In the genomic region with DNA sequence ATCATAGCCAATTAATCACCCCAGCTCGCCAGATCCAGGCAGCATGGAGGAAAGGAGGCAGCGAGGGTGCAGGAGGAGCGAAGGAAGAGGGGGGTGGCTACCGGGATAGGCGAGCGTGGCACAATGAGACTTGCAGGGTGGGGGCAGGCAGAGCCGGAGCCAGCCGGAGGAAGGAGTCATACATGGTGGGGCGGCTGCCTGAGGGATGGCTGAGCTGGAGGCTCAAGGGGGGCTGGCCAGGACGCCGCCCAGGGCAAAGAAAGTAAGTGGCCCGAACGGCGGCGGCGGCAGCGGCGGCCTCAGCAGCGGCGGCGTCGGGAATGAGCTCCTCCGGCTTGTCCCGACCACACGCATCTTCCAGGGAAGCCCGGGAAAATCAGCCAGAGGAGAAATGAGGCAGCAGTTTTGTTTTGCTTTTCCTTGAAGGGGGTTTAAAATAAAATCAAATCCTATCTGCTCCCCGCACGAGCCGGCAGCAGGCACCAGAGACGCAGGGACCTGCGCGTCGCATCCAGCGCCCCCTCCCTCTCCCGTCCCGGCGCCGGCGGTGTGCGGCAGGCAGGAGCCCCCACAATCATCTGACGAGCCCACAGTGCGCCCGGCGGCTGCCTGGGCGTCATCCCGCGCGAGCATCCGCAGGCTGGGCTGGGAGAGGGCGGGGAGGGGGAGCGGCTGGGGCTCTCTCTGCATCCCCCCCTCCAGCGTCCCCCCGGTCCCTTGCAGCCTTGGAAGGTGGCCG, we compare ENCODE assay signal across 11 cellular contexts.
A peak's percentile ranks its signal among the peaks of the same experiment; 100 is the strongest.
DNase-seq lines count a peak whose midpoint lies in the region; ATAC-seq and TF ChIP-seq lines count a peak whose summit lies in the region.
"Had no signal": no experiment of that assay in that cellular context is flagged by ENCODE, and none has a peak within 500 bp of the region (broad histone marks: within the 10 kb centered on the region; RNA-seq: fewer than 3 reads in every experiment).

No MANE protein-coding gene starts in this region.

- CTCF ChIA-PET in activated naive CD4-positive, alpha-beta T cell treated with anti-CD3 and anti-CD28 coated beads for 36 hours (lab: Charles Lee), result no interaction called here
- CTCF ChIA-PET in activated naive CD4-positive, alpha-beta T cell treated with anti-CD3 and anti-CD28 coated beads, Interleukin-2, amount 10 ng/mL, durations not matched to agents 7 days and 5 days (lab: Charles Lee), result no interaction called here

- no peaks in the 10 kb centered on the region for H3K9me3 Mint-ChIP-seq in activated naive CD4-positive, alpha-beta T cell treated with anti-CD3 and anti-CD28 coated beads for 36 hours
- H3K9me3 Mint-ChIP-seq in activated naive CD4-positive, alpha-beta T cell treated with anti-CD3 and anti-CD28 coated beads, Interleukin-2, amount 10 ng/mL, durations not matched to agents 7 days and 5 days, result no peaks in the 10 kb centered on the region

- peaks cover 3% of the 10 kb centered on the region for H3K4me1 Mint-ChIP-seq in activated naive CD4-positive, alpha-beta T cell treated with anti-CD3 and anti-CD28 coated beads for 36 hours (ENCODE audit: low read depth)
- no peaks in the 10 kb centered on the region for H3K4me1 Mint-ChIP-seq in activated naive CD4-positive, alpha-beta T cell treated with anti-CD3 and anti-CD28 coated beads, Interleukin-2, amount 10 ng/mL, durations not matched to agents 7 days and 5 days

- TF ChIP-seq CTCF in lower lobe of right lung (IDR thresholded peaks at IDR 0.05) (no peak), upper lobe of right lung (IDR thresholded peaks at IDR 0.05) (no peak)

- peak overlapping the region; percentile 30 for H3K4me3 ChIP-seq in lower lobe of right lung
- H3K4me3 ChIP-seq in upper lobe of right lung, result peak overlapping the region; percentile 0

- no peak for DNase-seq in activated naive CD4-positive, alpha-beta T cell treated with anti-CD3 and anti-CD28 coated beads for 36 hours
- no peak for DNase-seq in activated naive CD4-positive, alpha-beta T cell treated with anti-CD3 and anti-CD28 coated beads, Interleukin-2, amount 10 ng/mL, durations not matched to agents 7 days and 5 days
- DNase-seq in ecto neural progenitor cell (ENCODE audit: low spot score) (peak; percentile 72), lower lobe of right lung (no peak), upper lobe of right lung (no peak)
- DNase-seq: ACHN, NCI-H187 treated with DMSO at 0.1 percent for 48 hours had no signal

- H3K9me3 ChIP-seq in lower lobe of right lung (no peaks in the 10 kb centered on the region), upper lobe of right lung (no peaks in the 10 kb centered on the region)

- H3K4me1 ChIP-seq in lower lobe of right lung (no peaks in the 10 kb centered on the region), upper lobe of right lung (no peaks in the 10 kb centered on the region)

- peak overlapping the region; percentile 15 for H3K4me3 Mint-ChIP-seq in activated naive CD4-positive, alpha-beta T cell treated with anti-CD3 and anti-CD28 coated beads for 36 hours
- no peak overlapping the region for H3K4me3 Mint-ChIP-seq in activated naive CD4-positive, alpha-beta T cell treated with anti-CD3 and anti-CD28 coated beads, Interleukin-2, amount 10 ng/mL, durations not matched to agents 7 days and 5 days

- intact Hi-C loops in activated naive CD4-positive, alpha-beta T cell treated with anti-CD3 and anti-CD28 coated beads for 36 hours (cut with micrococcal nuclease), result no loop called here
- intact Hi-C loops in lower lobe of right lung (cut with DNase I), result no loop called here
- intact Hi-C loops in upper lobe of right lung (cut with DNase I), result no loop called here

- H3K27me3 Mint-ChIP-seq in activated naive CD4-positive, alpha-beta T cell treated with anti-CD3 and anti-CD28 coated beads for 36 hours (ENCODE audit: low read depth), result peaks cover 46% of the 10 kb centered on the region
- H3K27me3 Mint-ChIP-seq in activated naive CD4-positive, alpha-beta T cell treated with anti-CD3 and anti-CD28 coated beads, Interleukin-2, amount 10 ng/mL, durations not matched to agents 7 days and 5 days, result peaks cover 59% of the 10 kb centered on the region

- H3K27ac ChIP-seq in lower lobe of right lung (no peak overlapping the region), upper lobe of right lung (no peak overlapping the region)

- no peak for ATAC-seq in lower lobe of right lung
- no peak for ATAC-seq in upper lobe of right lung
- ATAC-seq in HG02798 (IDR thresholded peaks at IDR 0.05; ENCODE audit: poor library complexity, unreplicated experiment), result no peak
- ATAC-seq in HG03108 (IDR thresholded peaks at IDR 0.05; ENCODE audit: unreplicated experiment), result no peak
- no peak for ATAC-seq in GM21515 (IDR thresholded peaks at IDR 0.05; ENCODE audit: unreplicated experiment)
- ATAC-seq: left lobe of liver had no signal

- H3K36me3 Mint-ChIP-seq in activated naive CD4-positive, alpha-beta T cell treated with anti-CD3 and anti-CD28 coated beads for 36 hours (ENCODE audit: low read depth), result no peaks in the 10 kb centered on the region
- no peaks in the 10 kb centered on the region for H3K36me3 Mint-ChIP-seq in activated naive CD4-positive, alpha-beta T cell treated with anti-CD3 and anti-CD28 coated beads, Interleukin-2, amount 10 ng/mL, durations not matched to agents 7 days and 5 days

- no peak overlapping the region for H3K27ac Mint-ChIP-seq in activated naive CD4-positive, alpha-beta T cell treated with anti-CD3 and anti-CD28 coated beads for 36 hours
- H3K27ac Mint-ChIP-seq in activated naive CD4-positive, alpha-beta T cell treated with anti-CD3 and anti-CD28 coated beads, Interleukin-2, amount 10 ng/mL, durations not matched to agents 7 days and 5 days, result no peak overlapping the region

- H3K27me3 ChIP-seq in lower lobe of right lung (ENCODE audit: low read depth) (peaks cover 40% of the 10 kb centered on the region), upper lobe of right lung (peaks cover 37% of the 10 kb centered on the region)

- H3K36me3 ChIP-seq in lower lobe of right lung (no peaks in the 10 kb centered on the region), upper lobe of right lung (no peaks in the 10 kb centered on the region)
